Comparison of ENCODE assay signal across 8 cellular contexts in genomic region chr14:73755434-73756014, GRCh38. TPM values are rescaled to one million over a fixed set of nuclear protein-coding genes. Genes with fewer than 3 reads are reported as not detected.
DNase-seq lines count a peak whose midpoint lies in the region; ATAC-seq and TF ChIP-seq lines count a peak whose summit lies in the region.

No MANE protein-coding gene starts in this region.

- ATAC-seq in foreskin keratinocyte (peak; percentile 12), GM18517 (IDR thresholded peaks at IDR 0.05; ENCODE audit: unreplicated experiment) (no peak), HG03135 (IDR thresholded peaks at IDR 0.05; ENCODE audit: unreplicated experiment) (no peak)

- peak overlapping the region; percentile 89 for H3K4me2 ChIP-seq in skeletal muscle satellite cell (ENCODE audit: low read length)

- H3K9ac ChIP-seq in skeletal muscle satellite cell (ENCODE audit: low read depth, low read length): peak overlapping the region; percentile 70

- H3K27ac ChIP-seq in VCaP (peak overlapping the region; percentile 97), foreskin keratinocyte (peak overlapping the region; percentile 85)

- no peaks in the 10 kb centered on the region for H3K36me3 ChIP-seq in skeletal muscle satellite cell (ENCODE audit: insufficient read depth, low read length)

- no peaks in the 10 kb centered on the region for H3K9me3 ChIP-seq in skeletal muscle satellite cell (replicated peaks; ENCODE audit: low read length)

- H3K4me1 ChIP-seq in foreskin keratinocyte (peaks cover 52% of the 10 kb centered on the region), skeletal muscle satellite cell (ENCODE audit: control insufficient read depth, insufficient read depth, low read length) (peaks cover 84% of the 10 kb centered on the region)

- H3K27me3 ChIP-seq in foreskin keratinocyte: no peaks in the 10 kb centered on the region
- H3K27me3 ChIP-seq in skeletal muscle satellite cell (ENCODE audit: control insufficient read depth, insufficient read depth, low read length): no peaks in the 10 kb centered on the region

- DNase-seq in NCI-H2029 (lab: John Stamatoyannopoulos, UW) (peak; percentile 19), NCI-H2029 treated with DMSO at 0.1 percent for 48 hours (lab: John Stamatoyannopoulos, UW) (no peak), foreskin keratinocyte (peak; percentile 64 to 79), GDM1 (lab: John Stamatoyannopoulos, UW) (no peak)

- TF ChIP-seq CTCF in VCaP (conservative IDR thresholded peaks at IDR 0.05) (no peak), foreskin keratinocyte (conservative IDR thresholded peaks at IDR 0.05) (no peak)

- H3K4me3 ChIP-seq in skeletal muscle satellite cell (ENCODE audit: low read length): peak overlapping the region; percentile 59

RNA-seq across cellular contexts. Expression of gene PNMA1, which starts 41.3 kb away (rescaled TPM):
- total RNA-seq in foreskin keratinocyte: 12.2 and 13.6 TPM in 2 replicates
- polyA plus RNA-seq in foreskin keratinocyte: 9.6 TPM in 2 replicates
- total RNA-seq in skeletal muscle satellite cell (2012; rRNA removed): 22.1 and 28.8 TPM in 2 replicates

Comparison
In these comparisons a context has a peak if more than half of its experiments do, and no peak if none do; other contexts are left out.
1. DNase-seq: peak in NCI-H2029 (single experiment) and foreskin keratinocyte (2 of 2); none in NCI-H2029 treated with DMSO at 0.1 percent for 48 hours (single experiment) and GDM1 (single experiment).